8 cellular contexts compared by ENCODE assay signal in genomic region chr1:199243423-199244061, GRCh38.
DNase-seq lines count a peak whose midpoint lies in the region; ATAC-seq and TF ChIP-seq lines count a peak whose summit lies in the region.

No MANE protein-coding gene starts in this region.

- H3K4me3 ChIP-seq in retinal pigment epithelial cell (ENCODE audit: low read length): no peak overlapping the region

- ATAC-seq in GM19324 (IDR thresholded peaks at IDR 0.05; ENCODE audit: low FRiP score, unreplicated experiment) (peak; percentile 99), HG03280 (IDR thresholded peaks at IDR 0.05; ENCODE audit: unreplicated experiment) (peak; percentile 99)

- DNase-seq in COLO668 (lab: John Stamatoyannopoulos, UW; ENCODE audit: unreplicated experiment) (peak; percentile 49), OCI-M2 (lab: John Stamatoyannopoulos, UW; ENCODE audit: unreplicated experiment) (peak; percentile 4), glomerular visceral epithelial cell (ENCODE audit: extremely low spot score) (peak; percentile 52), retinal pigment epithelial cell (ENCODE audit: low read depth) (no peak), NCI-H128 (lab: John Stamatoyannopoulos, UW; ENCODE audit: unreplicated experiment) (no peak)
- DNase-seq in activated T-cell treated with anti-CD3 and anti-CD28 coated beads, Interleukin-2, amount 50 U/mL, for 48 hours: peak; percentile 83 to 85

- TF ChIP-seq CTCF in retinal pigment epithelial cell (conservative IDR thresholded peaks at IDR 0.05; ENCODE audit: low read depth, low read length): peak; percentile 65

Comparison
In these comparisons a context has a peak if more than half of its experiments do, and no peak if none do; other contexts are left out.
1. DNase-seq: peak in COLO668 (single experiment), OCI-M2 (single experiment), activated T-cell treated with anti-CD3 and anti-CD28 coated beads, Interleukin-2, amount 50 U/mL, for 48 hours (2 of 2) and glomerular visceral epithelial cell (single experiment); none in retinal pigment epithelial cell (single experiment) and NCI-H128 (single experiment).